In the genomic region with DNA sequence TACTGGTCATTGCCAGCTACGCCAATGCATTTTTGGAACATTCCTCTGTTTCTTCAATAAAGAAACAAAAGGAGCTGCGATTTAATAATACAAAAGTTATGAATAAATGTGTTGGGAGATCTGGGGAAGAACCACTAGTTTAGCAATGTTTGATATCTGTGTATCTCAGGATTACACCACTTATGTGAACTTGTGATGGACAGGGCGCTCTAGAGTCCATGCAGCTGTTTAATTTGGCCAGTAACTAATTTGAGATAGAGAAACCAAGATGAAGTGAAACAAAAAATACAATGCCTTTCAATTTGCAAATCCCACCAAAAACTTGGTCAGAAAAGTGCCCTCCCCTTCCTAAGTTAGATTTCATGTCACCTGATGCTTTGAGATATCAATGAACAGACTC, we compare ENCODE assay signal across 12 cellular contexts. TPM values are rescaled to one million over a fixed set of nuclear protein-coding genes. Genes with fewer than 3 reads are reported as not detected.
"Had no signal": no experiment of that assay in that cellular context is flagged by ENCODE, and none has a peak within 500 bp of the region (broad histone marks: within the 10 kb centered on the region; RNA-seq: fewer than 3 reads in every experiment).

No MANE protein-coding gene starts in this region.

- H2AFZ ChIP-seq: GM23248, GM23338 had no signal

- H3K4me1 ChIP-seq: HAP-1 had no signal

- H3K36me3 ChIP-seq: HAP-1 had no signal

- ATAC-seq: GM23338, HCT116 had no signal

- H3K27ac Mint-ChIP-seq: GM23338, H9, HFFc6 had no signal

- H3K27ac ChIP-seq: GM23248 had no signal

- H3K9ac ChIP-seq: GM23248 had no signal

- H3K4me3 ChIP-seq: GM23248, GM23338, HAP-1 had no signal

- FAIRE-seq: H1, H54 had no signal

- H3K9me3 ChIP-seq: HAP-1 had no signal

- H3K9me3 Mint-ChIP-seq: H9 had no signal

- H3K4me2 ChIP-seq: GM23338 had no signal

- DNase-seq: GM23248, GOT3, H7, H9, HCEC 1CT, HFFc6 had no signal

- H3K4me1 Mint-ChIP-seq: GM23338, H9 had no signal

- H3K4me3 Mint-ChIP-seq: GM23338, H9, HFFc6 had no signal

RNA-seq across cellular contexts. Expression of gene DCDC2C, which starts 6.8 kb away (rescaled TPM):
- total RNA-seq: GM23248, GM23338, H1, H4, H7, H9, HFFc6 had no signal
- polyA plus RNA-seq: GM23248 had no signal

RNA-seq across cellular contexts. Expression of gene ALLC, which starts 38.5 kb away (rescaled TPM):
- total RNA-seq: GM23248, GM23338, H1, H4, H7, H9, HFFc6 had no signal
- polyA plus RNA-seq: GM23248, GM23338, H1 had no signal
